Comparison of ENCODE assay signal across 17 cellular contexts in the genomic region with DNA sequence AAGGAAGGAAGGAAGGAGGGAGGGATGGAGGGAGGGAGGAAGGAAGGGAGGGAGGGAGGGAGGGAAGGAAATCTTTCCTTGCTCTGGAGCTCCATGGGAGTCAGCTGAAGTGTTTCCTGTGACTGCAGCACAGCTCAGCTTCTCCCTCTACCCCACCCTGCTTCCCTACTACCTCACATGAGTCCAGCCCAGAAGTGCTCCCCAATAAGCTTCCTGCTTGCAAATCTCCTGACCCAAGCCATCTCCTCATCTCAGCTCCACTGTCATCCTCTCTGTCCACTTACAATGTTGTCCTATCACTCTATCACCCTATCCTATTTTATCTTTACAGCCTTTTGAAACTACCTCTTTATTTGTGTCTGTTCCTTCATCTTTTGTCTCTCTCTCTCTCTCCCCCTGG. TPM values are rescaled to one million over a fixed set of nuclear protein-coding genes. Genes with fewer than 3 reads are reported as not detected.
DNase-seq lines count a peak whose midpoint lies in the region; ATAC-seq, FAIRE-seq and TF ChIP-seq lines count a peak whose summit lies in the region.
"Had no signal": no experiment of that assay in that cellular context is flagged by ENCODE, and none has a peak within 500 bp of the region (broad histone marks: within the 10 kb centered on the region; RNA-seq: fewer than 3 reads in every experiment).

No MANE protein-coding gene starts in this region.

- no peaks in the 10 kb centered on the region for H3K36me3 ChIP-seq in astrocyte (ENCODE audit: insufficient read depth, low read length)
- no peaks in the 10 kb centered on the region for H3K36me3 ChIP-seq in neuronal stem cell (replicated peaks in 1 of 2; ENCODE audit: control insufficient read depth in 2 of 2, insufficient read depth in 2 of 2, low read length in 2 of 2)
- H3K36me3 ChIP-seq in upper lobe of right lung: no peaks in the 10 kb centered on the region

- H3K4me3 ChIP-seq in astrocyte (ENCODE audit: insufficient read depth, low read depth, low read length): no peak overlapping the region
- H3K4me3 ChIP-seq in neuronal stem cell (ENCODE audit: low read length in 2 of 2): no peak overlapping the region
- H3K4me3 ChIP-seq in upper lobe of right lung: no peak overlapping the region
- H3K4me3 ChIP-seq: GM23248, PC-9 had no signal

- FAIRE-seq in astrocyte (lab: Jason Lieb, UNC): no peak
- FAIRE-seq: bronchial epithelial cell, D721Med, keratinocyte had no signal

- no peak overlapping the region for H2BK5ac ChIP-seq in neuronal stem cell (ENCODE audit: low read length)

- H3K27ac ChIP-seq in astrocyte (ENCODE audit: low read depth, low read length) (no peak overlapping the region), neuronal stem cell (replicated peaks; ENCODE audit: low read length) (no peak overlapping the region), upper lobe of right lung (no peak overlapping the region)
- H3K27ac ChIP-seq: GM23248, PC-9 had no signal

- H3K14ac ChIP-seq in neuronal stem cell (ENCODE audit: low read length): no peak overlapping the region

- intact Hi-C loops in upper lobe of right lung (cut with DNase I): no loop called here

- H2AK5ac ChIP-seq in neuronal stem cell (ENCODE audit: low read depth, low read length): no peak overlapping the region

- H2AFZ ChIP-seq in astrocyte (ENCODE audit: low read depth, low read length) (no peak overlapping the region), neuronal stem cell (ENCODE audit: low read length) (peak overlapping the region; percentile 51)
- H2AFZ ChIP-seq: GM23248, PC-9 had no signal

- H2BK15ac ChIP-seq in neuronal stem cell (ENCODE audit: low read length): peak overlapping the region; percentile 17

- no peaks in the 10 kb centered on the region for H4K20me1 ChIP-seq in astrocyte (ENCODE audit: insufficient read depth, low read length)

- H4K91ac ChIP-seq in neuronal stem cell (ENCODE audit: low read depth, low read length, poor library complexity): no peak overlapping the region

- H2BK120ac ChIP-seq in neuronal stem cell (ENCODE audit: low read depth, low read length): no peak overlapping the region

- H3K27me3 ChIP-seq in astrocyte (ENCODE audit: insufficient read depth, low read length) (no peaks in the 10 kb centered on the region), neuronal stem cell (ENCODE audit: control insufficient read depth in 3 of 3, insufficient read depth in 3 of 3, low read depth in 1 of 3, low read length in 3 of 3) (no peaks in the 10 kb centered on the region), upper lobe of right lung (no peaks in the 10 kb centered on the region)

- H3K4me3 Mint-ChIP-seq in activated T-cell treated with anti-CD3 and anti-CD28 coated beads, Interleukin-2, amount 50 U/mL, for 24 hours: no peak overlapping the region
- no peak overlapping the region for H3K4me3 Mint-ChIP-seq in activated T-cell treated with anti-CD3 and anti-CD28 coated beads, Interleukin-2, amount 50 U/mL, for 4 hours
- no peak overlapping the region for H3K4me3 Mint-ChIP-seq in astrocyte (ENCODE audit: unreplicated experiment)
- H3K4me3 Mint-ChIP-seq: activated naive CD4-positive, alpha-beta T cell treated with anti-CD3 and anti-CD28 coated beads for 36 hours had no signal

- no peak for ATAC-seq in activated T-cell treated with anti-CD3 and anti-CD28 coated beads, Interleukin-2, amount 50 U/mL, for 4 hours
- ATAC-seq in upper lobe of right lung (no peak), HG03280 (IDR thresholded peaks at IDR 0.05; ENCODE audit: unreplicated experiment) (no peak)

- TF ChIP-seq CTCF in astrocyte (IDR thresholded peaks at IDR 0.05; ENCODE audit: insufficient read depth, low read depth, low read length) (no peak), upper lobe of right lung (IDR thresholded peaks at IDR 0.05) (no peak)

- DNase-seq in activated T-cell treated with anti-CD3 and anti-CD28 coated beads, Interleukin-2, amount 50 U/mL, for 24 hours: peak; percentile 20
- DNase-seq in activated T-cell treated with anti-CD3 and anti-CD28 coated beads, Interleukin-2, amount 50 U/mL, for 4 hours: no peak
- peak; percentile 28 for DNase-seq in HT1080 (ENCODE audit: low read depth)
- no peak for DNase-seq in astrocyte (ENCODE audit: low read depth)
- no peak for DNase-seq in neuronal stem cell (ENCODE audit: low spot score)
- no peak for DNase-seq in upper lobe of right lung
- DNase-seq in GF-D8 (lab: John Stamatoyannopoulos, UW): no peak
- DNase-seq: activated CD8-positive, alpha-beta memory T cell treated with anti-CD3 and anti-CD28 coated beads for 24 hours; GM23248; NCI-H526 treated with DMSO at 0.1 percent for 48 hours; PC-9; substantia nigra had no signal

- H3K79me2 ChIP-seq in astrocyte (ENCODE audit: insufficient read depth, low read length): no peaks in the 10 kb centered on the region

- H3K27me3 Mint-ChIP-seq in activated T-cell treated with anti-CD3 and anti-CD28 coated beads, Interleukin-2, amount 50 U/mL, for 24 hours: no peaks in the 10 kb centered on the region
- H3K27me3 Mint-ChIP-seq in activated T-cell treated with anti-CD3 and anti-CD28 coated beads, Interleukin-2, amount 50 U/mL, for 4 hours (ENCODE audit: low read depth): no peaks in the 10 kb centered on the region
- H3K27me3 Mint-ChIP-seq in astrocyte (ENCODE audit: low read depth, unreplicated experiment): no peaks in the 10 kb centered on the region

- no peak overlapping the region for H3K18ac ChIP-seq in neuronal stem cell (ENCODE audit: low read length)

- no peaks in the 10 kb centered on the region for H3K9me3 Mint-ChIP-seq in activated T-cell treated with anti-CD3 and anti-CD28 coated beads, Interleukin-2, amount 50 U/mL, for 24 hours
- H3K9me3 Mint-ChIP-seq in activated T-cell treated with anti-CD3 and anti-CD28 coated beads, Interleukin-2, amount 50 U/mL, for 4 hours: no peaks in the 10 kb centered on the region
- no peaks in the 10 kb centered on the region for H3K9me3 Mint-ChIP-seq in astrocyte (ENCODE audit: unreplicated experiment)
- H3K9me3 Mint-ChIP-seq: activated naive CD4-positive, alpha-beta T cell treated with anti-CD3 and anti-CD28 coated beads for 36 hours had no signal

- no peaks in the 10 kb centered on the region for H3K79me1 ChIP-seq in neuronal stem cell (ENCODE audit: low read depth, low read length)

- H3K36me3 Mint-ChIP-seq in activated T-cell treated with anti-CD3 and anti-CD28 coated beads, Interleukin-2, amount 50 U/mL, for 24 hours (ENCODE audit: low read depth): no peaks in the 10 kb centered on the region
- H3K36me3 Mint-ChIP-seq in activated T-cell treated with anti-CD3 and anti-CD28 coated beads, Interleukin-2, amount 50 U/mL, for 4 hours (ENCODE audit: insufficient read depth): no peaks in the 10 kb centered on the region
- no peaks in the 10 kb centered on the region for H3K36me3 Mint-ChIP-seq in astrocyte (ENCODE audit: low read depth, unreplicated experiment)

- H4K8ac ChIP-seq in neuronal stem cell (ENCODE audit: low read depth, low read length): no peak overlapping the region

- H3K23ac ChIP-seq in neuronal stem cell (ENCODE audit: low read depth, low read length, poor library complexity): no peak overlapping the region

- H2BK12ac ChIP-seq in neuronal stem cell (ENCODE audit: low read length): no peak overlapping the region

- H3K4me2 ChIP-seq in astrocyte (ENCODE audit: low read length): peak overlapping the region; percentile 1
- no peak overlapping the region for H3K4me2 ChIP-seq in neuronal stem cell (ENCODE audit: insufficient read depth, low read length, poor library complexity, severe bottlenecking)
- H3K4me2 ChIP-seq: PC-9 had no signal

- H3K4me1 Mint-ChIP-seq in activated T-cell treated with anti-CD3 and anti-CD28 coated beads, Interleukin-2, amount 50 U/mL, for 24 hours (ENCODE audit: low read depth): peaks cover 40% of the 10 kb centered on the region
- H3K4me1 Mint-ChIP-seq in activated T-cell treated with anti-CD3 and anti-CD28 coated beads, Interleukin-2, amount 50 U/mL, for 4 hours (ENCODE audit: low read depth): peaks cover 26% of the 10 kb centered on the region
- H3K4me1 Mint-ChIP-seq in astrocyte (ENCODE audit: low read depth, unreplicated experiment): peaks cover 21% of the 10 kb centered on the region

- no peaks in the 10 kb centered on the region for H3K4me1 ChIP-seq in astrocyte (ENCODE audit: insufficient read depth, low read length)
- peaks cover 26 to 35% of the 10 kb centered on the region in 2 donors for H3K4me1 ChIP-seq in neuronal stem cell (ENCODE audit: control insufficient read depth in 2 of 2, insufficient read depth in 1 of 2, low read depth in 1 of 2, low read length in 2 of 2)
- H3K4me1 ChIP-seq in upper lobe of right lung: peaks cover 3% of the 10 kb centered on the region

- H3K9ac ChIP-seq in astrocyte (ENCODE audit: low read length) (no peak overlapping the region), neuronal stem cell (ENCODE audit: low read depth, low read length, poor library complexity) (no peak overlapping the region)
- H3K9ac ChIP-seq: GM23248 had no signal

- H3K4ac ChIP-seq in neuronal stem cell (ENCODE audit: low read length): no peak overlapping the region

- H3K9me3 ChIP-seq in astrocyte (ENCODE audit: insufficient read depth, low read depth, low read length): no peaks in the 10 kb centered on the region
- H3K9me3 ChIP-seq in neuronal stem cell (replicated peaks in 1 of 2; ENCODE audit: control insufficient read depth in 2 of 2, insufficient read depth in 1 of 2, low read depth in 1 of 2, low read length in 2 of 2): no peaks in the 10 kb centered on the region
- H3K9me3 ChIP-seq in upper lobe of right lung: no peaks in the 10 kb centered on the region

- peak overlapping the region; percentile 53 for H3K27ac Mint-ChIP-seq in activated T-cell treated with anti-CD3 and anti-CD28 coated beads, Interleukin-2, amount 50 U/mL, for 24 hours
- H3K27ac Mint-ChIP-seq in astrocyte (ENCODE audit: unreplicated experiment): no peak overlapping the region
- H3K27ac Mint-ChIP-seq: activated naive CD4-positive, alpha-beta T cell treated with anti-CD3 and anti-CD28 coated beads for 36 hours had no signal

RNA-seq across cellular contexts. Expression of gene SSBP3, which starts 52.9 kb away (rescaled TPM):
- total RNA-seq in activated T-cell treated with anti-CD3 and anti-CD28 coated beads, Interleukin-2, amount 50 U/mL, for 4 hours: 10 to 100 TPM; 36.2 to 39.1 (median 37.5) TPM
- 28.9 and 44.1 TPM in 2 replicates for total RNA-seq in HT1080 (2014; rRNA removed; shearing (Covaris generic))
- 84.8 and 95.0 TPM in 2 replicates for polyA plus RNA-seq in HT1080 (2015; cell fraction: cytosol; rRNA removed)
- polyA plus RNA-seq in HT1080 (2015; cell fraction: nucleus; rRNA removed): 54.5 and 59.2 TPM in 2 replicates
- total RNA-seq in astrocyte (89.8 and 98.6 TPM in 2 replicates), upper lobe of right lung (40.4 TPM)
- polyA plus RNA-seq in neuronal stem cell (2013, experiment 1 of 2): 127 TPM
- 133 TPM for polyA plus RNA-seq in neuronal stem cell (2013, experiment 2 of 2)

Comparison
In these comparisons a context has a peak if more than half of its experiments do, and no peak if none do; other contexts are left out.
1. DNase-seq: peak in activated T-cell treated with anti-CD3 and anti-CD28 coated beads, Interleukin-2, amount 50 U/mL, for 24 hours (single experiment) and HT1080 (single experiment); none in activated T-cell treated with anti-CD3 and anti-CD28 coated beads, Interleukin-2, amount 50 U/mL, for 4 hours (single experiment), astrocyte (single experiment), neuronal stem cell (single experiment), upper lobe of right lung (single experiment) and GF-D8 (single experiment).